23 cellular contexts compared by ENCODE assay signal in genomic region chr17:79570653-79571052, GRCh38. TPM values are rescaled to one million over a fixed set of nuclear protein-coding genes. Genes with fewer than 3 reads are reported as not detected.
DNase-seq lines count a peak whose midpoint lies in the region; ATAC-seq, FAIRE-seq and TF ChIP-seq lines count a peak whose summit lies in the region.
"Had no signal": no experiment of that assay in that cellular context is flagged by ENCODE, and none has a peak within 500 bp of the region (broad histone marks: within the 10 kb centered on the region; RNA-seq: fewer than 3 reads in every experiment).

No MANE protein-coding gene starts in this region.

- no peak for ATAC-seq in HG02759 (IDR thresholded peaks at IDR 0.05; ENCODE audit: unreplicated experiment)
- ATAC-seq: A549; CD8-positive, alpha-beta T cell had no signal

- TF ChIP-seq POLR2A in sigmoid colon (IDR thresholded peaks at IDR 0.05) (no peak), lower leg skin (IDR thresholded peaks at IDR 0.05) (no peak)

- H3K27me3 ChIP-seq in BLaER1 treated with 17β-estradiol and CSF1 and Interleukin-3, amounts not matched to agents 10 nM and 100 nM = no peaks in the 10 kb centered on the region
- H3K27me3 ChIP-seq in sigmoid colon (no peaks in the 10 kb centered on the region), HAP-1 (ENCODE audit: low read depth) (peaks cover 1% of the 10 kb centered on the region)

- TF ChIP-seq EP300 in sigmoid colon (IDR thresholded peaks at IDR 0.05) = no peak

- DNase-seq in kidney = peak; percentile 44
- DNase-seq in sigmoid colon = peak; percentile 42
- no peak for DNase-seq in lower leg skin (ENCODE audit: low spot score in 2 of 2)
- no peak for DNase-seq in HAP-1 (ENCODE audit: low spot score in 2 of 2)
- DNase-seq: 8988T; ACHN; AML-193; BE2C; Caco-2; CD4-positive, CD25-positive, alpha-beta regulatory T cell; CD8-positive, alpha-beta T cell; DMS153; DND-41; GM23248; H9; HFFc6 had no signal

- peak overlapping the region in 1 of 11 experiments; percentile 51; a peak in 1 of 22 replicates for H3K27ac ChIP-seq in BLaER1 treated with 17β-estradiol and CSF1 and Interleukin-3, amounts not matched to agents 10 nM and 100 nM
- no peak overlapping the region for H3K27ac ChIP-seq in kidney (ENCODE audit: low read depth in 2 of 2, low read length in 2 of 2)
- H3K27ac ChIP-seq in sigmoid colon = no peak overlapping the region
- H3K27ac ChIP-seq: C4-2B, GM23248 had no signal

- H3K4me1 ChIP-seq in BLaER1 treated with 17β-estradiol and CSF1 and Interleukin-3, amounts not matched to agents 10 nM and 100 nM = peaks cover 10 to 24% (median 17%) of the 10 kb centered on the region in 10 experiments; a peak in 18 of 20 replicates
- H3K4me1 ChIP-seq in kidney (ENCODE audit: control insufficient read depth in 1 of 2, insufficient read depth in 1 of 2, low read depth in 1 of 2, low read length in 2 of 2) = no peaks in the 10 kb centered on the region
- H3K4me1 ChIP-seq in sigmoid colon = peaks cover 0 to 36% (median 18%) of the 10 kb centered on the region in 4 donors
- H3K4me1 ChIP-seq in HAP-1 = no peaks in the 10 kb centered on the region
- H3K4me1 ChIP-seq: BE2C had no signal

- H3K9me3 ChIP-seq in BLaER1 treated with 17β-estradiol and CSF1 and Interleukin-3, amounts not matched to agents 10 nM and 100 nM (replicated peaks in 1 of 11) = peaks cover 0 to 7% (median 0%) of the 10 kb centered on the region in 11 experiments; a peak in 1 of 22 replicates
- H3K9me3 ChIP-seq in kidney (ENCODE audit: control insufficient read depth in 1 of 2, low read length in 2 of 2) (no peaks in the 10 kb centered on the region), sigmoid colon (no peaks in the 10 kb centered on the region), HAP-1 (no peaks in the 10 kb centered on the region)
- H3K9me3 ChIP-seq: A549, BE2C, Caco-2 had no signal

- no peak for FAIRE-seq in kidney (lab: Jason Lieb, UNC)
- FAIRE-seq: A549, G401.6, GM12892, H1 had no signal

- peak overlapping the region; percentile 7 to 75 (median 48); a peak in 21 of 22 replicates for H3K4me2 ChIP-seq in BLaER1 treated with 17β-estradiol and CSF1 and Interleukin-3, amounts not matched to agents 10 nM and 100 nM
- H3K4me2 ChIP-seq: A549 had no signal

- no peak overlapping the region for H3K4me3 ChIP-seq in BLaER1 treated with 17β-estradiol and CSF1 and Interleukin-3, amounts not matched to agents 10 nM and 100 nM
- H3K4me3 ChIP-seq in kidney (ENCODE audit: low read length in 2 of 2) = no peak overlapping the region
- no peak overlapping the region for H3K4me3 ChIP-seq in sigmoid colon
- no peak overlapping the region for H3K4me3 ChIP-seq in lower leg skin (ENCODE audit: low read depth, poor library complexity, severe bottlenecking)
- no peak overlapping the region for H3K4me3 ChIP-seq in HAP-1
- H3K4me3 ChIP-seq: A549, GM23248 had no signal

- H3K9ac ChIP-seq in BLaER1 treated with 17β-estradiol and CSF1 and Interleukin-3, amounts not matched to agents 10 nM and 100 nM = no peak overlapping the region
- no peak overlapping the region for H3K9ac ChIP-seq in kidney (ENCODE audit: low read length in 2 of 2)
- H3K9ac ChIP-seq: GM23248 had no signal

- H4K20me1 ChIP-seq in BLaER1 treated with 17β-estradiol and CSF1 and Interleukin-3, amounts not matched to agents 10 nM and 100 nM = no peaks in the 10 kb centered on the region

- intact Hi-C loops in kidney (cut with DNase I) (no loop called here), sigmoid colon (cut with DNase I) (no loop called here), lower leg skin (cut with DNase I; ENCODE audit: low total_unique reads) (no loop called here)

- TF ChIP-seq CTCF in kidney (IDR thresholded peaks at IDR 0.05; ENCODE audit: borderline replicate concordance, extremely low read depth, insufficient read depth) (no peak), sigmoid colon (IDR thresholded peaks at IDR 0.05) (no peak), lower leg skin (IDR thresholded peaks at IDR 0.05) (no peak)

- in situ Hi-C loops in HAP-1 (cut with MboI; ENCODE audit: low sequenced_read_pairs) = no loop called here

- 57 to 74% methylated on average over 4 of the region's 4 CpGs for WGBS in sigmoid colon, 2 donors
- WGBS in lower leg skin, 2 donors = 77% methylated on average over 4 of the region's 4 CpGs

- H3K36me3 ChIP-seq in BLaER1 treated with 17β-estradiol and CSF1 and Interleukin-3, amounts not matched to agents 10 nM and 100 nM = no peaks in the 10 kb centered on the region
- H3K36me3 ChIP-seq in kidney (ENCODE audit: control insufficient read depth in 1 of 2, insufficient read depth in 2 of 2, low read length in 2 of 2) (no peaks in the 10 kb centered on the region), sigmoid colon (no peaks in the 10 kb centered on the region), HAP-1 (replicated peaks) (no peaks in the 10 kb centered on the region)
- H3K36me3 ChIP-seq: BE2C had no signal

RNA-seq across cellular contexts. Expression of gene RBFOX3, which starts 40.2 kb away (rescaled TPM):
- total RNA-seq in kidney = not detected
- not detected for polyA plus RNA-seq in kidney (ENCODE audit: insufficient read depth, low read depth, low replicate concordance)
- 10 to 100 TPM; 30.1 to 82.9 (median 49.5) TPM for total RNA-seq in sigmoid colon
- 1 to 10 TPM in 2 of 3 donors, not detected in 1; 1.2 to 2.4 TPM for polyA plus RNA-seq in sigmoid colon
- not detected for total RNA-seq in lower leg skin
- total RNA-seq: CD4-positive, CD25-positive, alpha-beta regulatory T cell; CD8-positive, alpha-beta T cell; GM23248; HFFc6 had no signal
- polyA plus RNA-seq: GM23248 had no signal

Comparison
In these comparisons a context has a peak if more than half of its experiments do, and no peak if none do; other contexts are left out.
1. DNase-seq: peak in kidney (single experiment) and sigmoid colon (single experiment); none in lower leg skin (0 of 2) and HAP-1 (0 of 2).
2. RNA of gene RBFOX3, which starts 40.2 kb away (total RNA-seq): 30.1 to 82.9 TPM in sigmoid colon; not detected in kidney (single experiment) and not detected in lower leg skin; every median in the first group is over 10 times any median in the second.